Comparison of ENCODE assay signal across 1 cellular context in the genomic region with DNA sequence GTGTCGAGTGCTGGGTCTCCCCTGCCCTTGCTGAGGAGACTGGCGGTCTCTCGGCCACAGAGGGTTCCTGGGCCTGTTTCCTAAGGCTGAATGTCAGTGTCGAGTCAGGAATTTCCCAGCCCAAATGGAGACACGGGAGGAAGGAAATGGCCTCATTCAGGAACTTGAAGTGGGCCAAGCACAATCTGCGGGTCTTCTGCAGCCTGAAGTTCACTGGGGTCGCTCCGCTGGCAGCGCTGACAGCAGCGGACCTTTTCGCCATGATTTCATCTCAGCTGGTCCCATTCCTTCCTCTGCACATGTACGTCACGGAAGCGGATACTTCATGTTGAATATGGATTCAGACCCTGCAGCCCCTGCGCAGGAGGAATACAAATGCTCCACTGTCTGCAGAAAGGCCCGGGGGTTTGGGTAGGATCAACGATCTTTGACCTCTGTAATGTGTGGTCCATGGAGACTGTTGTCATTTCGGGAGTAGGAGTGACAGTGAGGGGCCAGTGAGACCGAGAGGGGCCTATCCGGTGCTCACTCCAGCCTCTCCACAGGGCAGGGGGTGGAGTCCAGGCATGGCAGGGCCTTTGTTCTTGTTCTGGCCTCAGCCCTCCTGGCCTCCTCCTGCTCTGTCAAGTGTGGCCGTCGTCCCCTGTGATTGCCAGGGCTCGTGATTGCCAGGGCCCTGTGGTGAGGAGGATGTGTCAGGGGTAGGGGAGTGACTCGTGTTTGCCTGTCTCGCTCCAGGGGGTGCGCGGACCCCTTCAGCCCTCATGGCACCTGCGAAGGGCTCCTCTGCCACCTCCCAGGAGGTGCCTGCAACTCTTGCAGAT.
TF ChIP-seq lines count a peak whose summit lies in the region.

No MANE protein-coding gene starts in this region.

TF ChIP-seq in IMR-90, 13 proteins besides CTCF, POLR2A, EP300 and RAD21:
- TF ChIP-seq MAZ (IDR thresholded peaks at IDR 0.05; ENCODE audit: borderline replicate concordance, low read depth, low read length) (no peak), NFE2L2 (IDR thresholded peaks at IDR 0.05; ENCODE audit: low read depth, low read length) (no peak)
- TF ChIP-seq, protein P1, sequence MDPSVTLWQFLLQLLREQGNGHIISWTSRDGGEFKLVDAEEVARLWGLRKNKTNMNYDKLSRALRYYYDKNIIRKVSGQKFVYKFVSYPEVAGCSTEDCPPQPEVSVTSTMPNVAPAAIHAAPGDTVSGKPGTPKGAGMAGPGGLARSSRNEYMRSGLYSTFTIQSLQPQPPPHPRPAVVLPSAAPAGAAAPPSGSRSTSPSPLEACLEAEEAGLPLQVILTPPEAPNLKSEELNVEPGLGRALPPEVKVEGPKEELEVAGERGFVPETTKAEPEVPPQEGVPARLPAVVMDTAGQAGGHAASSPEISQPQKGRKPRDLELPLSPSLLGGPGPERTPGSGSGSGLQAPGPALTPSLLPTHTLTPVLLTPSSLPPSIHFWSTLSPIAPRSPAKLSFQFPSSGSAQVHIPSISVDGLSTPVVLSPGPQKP (IDR thresholded peaks at IDR 0.05; ENCODE audit: borderline replicate concordance, low read depth, low read length): no peak
